Comparison of ENCODE assay signal across 32 cellular contexts in the genomic region with DNA sequence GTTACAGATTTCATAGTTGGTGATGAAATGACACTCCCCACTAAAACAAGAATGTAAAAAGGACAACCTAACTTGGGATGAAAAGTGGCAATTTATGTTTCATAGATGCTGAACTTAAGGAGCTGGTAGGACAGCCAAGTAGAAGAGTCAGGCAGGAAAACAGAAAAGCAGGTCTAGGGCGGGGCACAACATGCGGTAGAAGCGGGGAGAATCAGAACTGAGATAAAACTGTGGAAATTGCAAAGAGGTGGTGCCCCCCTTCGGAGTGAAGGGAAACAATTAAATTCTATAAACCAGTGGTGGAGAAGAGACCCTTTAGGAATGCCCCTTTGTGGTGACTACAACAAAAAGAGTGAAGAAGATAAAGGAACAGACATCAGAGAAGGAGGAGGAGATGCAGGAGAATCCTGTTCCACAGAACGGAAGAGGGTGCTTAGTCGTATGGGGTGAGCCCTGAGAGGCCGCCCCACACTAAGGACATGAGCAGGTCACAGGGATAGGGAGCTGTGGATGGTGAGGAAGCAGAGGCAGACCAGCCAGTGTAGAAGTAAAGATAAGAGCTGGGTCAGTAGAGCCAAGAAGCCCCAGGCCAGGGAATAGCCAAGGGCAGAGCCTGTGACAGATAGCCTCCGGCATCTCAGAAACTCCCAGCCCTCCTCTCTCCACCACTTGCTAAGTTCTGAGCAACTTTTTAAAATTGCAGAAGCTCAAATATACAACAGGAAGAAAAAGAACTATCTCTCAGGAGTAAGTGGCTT.
A peak's percentile ranks its signal among the peaks of the same experiment; 100 is the strongest.
DNase-seq lines count a peak whose midpoint lies in the region; ATAC-seq lines count a peak whose summit lies in the region.
"Had no signal": no experiment of that assay in that cellular context is flagged by ENCODE, and none has a peak within 500 bp of the region (broad histone marks: within the 10 kb centered on the region; RNA-seq: fewer than 3 reads in every experiment).

No MANE protein-coding gene starts in this region.

- H4K12ac ChIP-seq in trophoblast cell (ENCODE audit: low read depth, low read length): no peak overlapping the region

- H3K36me3 Mint-ChIP-seq in T-helper 2 cell treated with Interferon-gamma antibody and Interleukin-4, amounts not matched to agents 5 μg/mL and 100 μg/mL, for 36 hours (ENCODE audit: low read depth): peaks cover 48% of the 10 kb centered on the region
- H3K36me3 Mint-ChIP-seq in activated naive CD8-positive, alpha-beta T cell: peaks cover 21% of the 10 kb centered on the region
- H3K36me3 Mint-ChIP-seq in activated naive CD8-positive, alpha-beta T cell treated with anti-CD3 and anti-CD28 coated beads, Interleukin-2, amount 50 U/mL, for 24 hours (ENCODE audit: low read depth): peaks cover 21% of the 10 kb centered on the region
- H3K36me3 Mint-ChIP-seq in activated naive CD8-positive, alpha-beta T cell treated with anti-CD3 and anti-CD28 coated beads, Interleukin-2, amount 10 ng/mL, durations not matched to agents 7 days and 5 days: peaks cover 35% of the 10 kb centered on the region

- H3K9me3 Mint-ChIP-seq in T-helper 2 cell treated with Interferon-gamma antibody and Interleukin-4, amounts not matched to agents 5 μg/mL and 100 μg/mL, for 36 hours: peaks cover 19% of the 10 kb centered on the region
- no peaks in the 10 kb centered on the region for H3K9me3 Mint-ChIP-seq in activated naive CD8-positive, alpha-beta T cell (ENCODE audit: low read depth)
- H3K9me3 Mint-ChIP-seq in activated naive CD8-positive, alpha-beta T cell treated with anti-CD3 and anti-CD28 coated beads, Interleukin-2, amount 50 U/mL, for 24 hours: peaks cover 21% of the 10 kb centered on the region
- H3K9me3 Mint-ChIP-seq in activated naive CD8-positive, alpha-beta T cell treated with anti-CD3 and anti-CD28 coated beads, Interleukin-2, amount 10 ng/mL, durations not matched to agents 7 days and 5 days: peaks cover 11% of the 10 kb centered on the region

- no peaks in the 10 kb centered on the region for H3K9me3 ChIP-seq in trophoblast cell (ENCODE audit: insufficient read depth, low read depth, low read length)
- H3K9me3 ChIP-seq: Peyer's patch, testis had no signal

- H3K4me1 ChIP-seq in trophoblast cell (ENCODE audit: control insufficient read depth in 1 of 2, insufficient read depth in 2 of 2, low read length in 2 of 2): peaks cover 7 to 12% of the 10 kb centered on the region in 2 experiments
- H3K4me1 ChIP-seq: ascending aorta, foreskin keratinocyte, right atrium auricular region, testis had no signal

- peak overlapping the region; percentile 37 for H3K4me3 Mint-ChIP-seq in T-helper 2 cell treated with Interferon-gamma antibody and Interleukin-4, amounts not matched to agents 5 μg/mL and 100 μg/mL, for 36 hours
- no peak overlapping the region for H3K4me3 Mint-ChIP-seq in activated naive CD8-positive, alpha-beta T cell
- no peak overlapping the region for H3K4me3 Mint-ChIP-seq in activated naive CD8-positive, alpha-beta T cell treated with anti-CD3 and anti-CD28 coated beads, Interleukin-2, amount 50 U/mL, for 24 hours
- peak overlapping the region; percentile 5 for H3K4me3 Mint-ChIP-seq in activated naive CD8-positive, alpha-beta T cell treated with anti-CD3 and anti-CD28 coated beads, Interleukin-2, amount 10 ng/mL, durations not matched to agents 7 days and 5 days
- H3K4me3 Mint-ChIP-seq: memory B cell had no signal

- POLR2A ChIA-PET in activated naive CD8-positive, alpha-beta T cell treated with anti-CD3 and anti-CD28 coated beads, Interleukin-2, amount 10 ng/mL, durations not matched to agents 7 days and 5 days (lab: Charles Lee): interaction anchor here (1.6 kb wide), 1 partner anchor 28 kb away, joined by 5 read pairs; no protein-coding TSS in a partner anchor

- no peaks in the 10 kb centered on the region for H3K27me3 ChIP-seq in trophoblast cell (ENCODE audit: insufficient read depth, low read length)
- H3K27me3 ChIP-seq: ascending aorta, cardiac muscle cell, esophagus squamous epithelium, foreskin keratinocyte, Peyer's patch, right atrium auricular region, testis had no signal

- peak overlapping the region; percentile 10 for H3K27ac ChIP-seq in trophoblast cell (ENCODE audit: low read depth, low read length)
- H3K27ac ChIP-seq: ascending aorta, C4-2B, cardiac muscle cell, foreskin keratinocyte, GM23248, left lung, Peyer's patch, right atrium auricular region, testis, WERI-Rb-1 had no signal

- H2BK120ac ChIP-seq in trophoblast cell (ENCODE audit: insufficient read depth, low read length, poor library complexity): peak overlapping the region; percentile 46

- H3K4me2 ChIP-seq in trophoblast cell (ENCODE audit: low read length): no peak overlapping the region

- peak overlapping the region; percentile 54 for H2BK12ac ChIP-seq in trophoblast cell (ENCODE audit: low read length)

- H3K18ac ChIP-seq in trophoblast cell (ENCODE audit: low read length): no peak overlapping the region

- peak overlapping the region; percentile 51 for H4K8ac ChIP-seq in trophoblast cell (ENCODE audit: low read depth, low read length)

- no CpG with 5 or more reads among the region's 8 CpGs for WGBS in trophoblast cell (ENCODE audit: extremely low coverage, insufficient coverage, insufficient read length)

- no peak for ATAC-seq in activated naive CD8-positive, alpha-beta T cell treated with anti-CD3 and anti-CD28 coated beads, Interleukin-2, amount 50 U/mL, for 24 hours
- ATAC-seq in activated naive CD8-positive, alpha-beta T cell treated with anti-CD3 and anti-CD28 coated beads, Interleukin-2, amount 10 ng/mL, durations not matched to agents 7 days and 5 days (ENCODE audit: low read depth): no peak
- ATAC-seq: foreskin keratinocyte, left lung had no signal

- peak overlapping the region; percentile 22 for H3K27ac Mint-ChIP-seq in T-helper 2 cell treated with Interferon-gamma antibody and Interleukin-4, amounts not matched to agents 5 μg/mL and 100 μg/mL, for 36 hours
- peak overlapping the region; percentile 94 for H3K27ac Mint-ChIP-seq in activated naive CD8-positive, alpha-beta T cell
- H3K27ac Mint-ChIP-seq in activated naive CD8-positive, alpha-beta T cell treated with anti-CD3 and anti-CD28 coated beads, Interleukin-2, amount 50 U/mL, for 24 hours: no peak overlapping the region
- H3K27ac Mint-ChIP-seq in activated naive CD8-positive, alpha-beta T cell treated with anti-CD3 and anti-CD28 coated beads, Interleukin-2, amount 10 ng/mL, durations not matched to agents 7 days and 5 days: peak overlapping the region; percentile 30
- H3K27ac Mint-ChIP-seq: memory B cell had no signal

- H3K9ac ChIP-seq in trophoblast cell (ENCODE audit: low read length): no peak overlapping the region
- H3K9ac ChIP-seq: GM23248 had no signal

- peaks cover 57% of the 10 kb centered on the region for H3K4me1 Mint-ChIP-seq in T-helper 2 cell treated with Interferon-gamma antibody and Interleukin-4, amounts not matched to agents 5 μg/mL and 100 μg/mL, for 36 hours (ENCODE audit: low read depth)
- peaks cover 80% of the 10 kb centered on the region for H3K4me1 Mint-ChIP-seq in activated naive CD8-positive, alpha-beta T cell (ENCODE audit: low read depth)
- peaks cover 47% of the 10 kb centered on the region for H3K4me1 Mint-ChIP-seq in activated naive CD8-positive, alpha-beta T cell treated with anti-CD3 and anti-CD28 coated beads, Interleukin-2, amount 50 U/mL, for 24 hours
- peaks cover 45% of the 10 kb centered on the region for H3K4me1 Mint-ChIP-seq in activated naive CD8-positive, alpha-beta T cell treated with anti-CD3 and anti-CD28 coated beads, Interleukin-2, amount 10 ng/mL, durations not matched to agents 7 days and 5 days

- H3K27me3 Mint-ChIP-seq in T-helper 2 cell treated with Interferon-gamma antibody and Interleukin-4, amounts not matched to agents 5 μg/mL and 100 μg/mL, for 36 hours (ENCODE audit: low read depth): no peaks in the 10 kb centered on the region
- H3K27me3 Mint-ChIP-seq in activated naive CD8-positive, alpha-beta T cell: no peaks in the 10 kb centered on the region
- no peaks in the 10 kb centered on the region for H3K27me3 Mint-ChIP-seq in activated naive CD8-positive, alpha-beta T cell treated with anti-CD3 and anti-CD28 coated beads, Interleukin-2, amount 50 U/mL, for 24 hours
- no peaks in the 10 kb centered on the region for H3K27me3 Mint-ChIP-seq in activated naive CD8-positive, alpha-beta T cell treated with anti-CD3 and anti-CD28 coated beads, Interleukin-2, amount 10 ng/mL, durations not matched to agents 7 days and 5 days
- H3K27me3 Mint-ChIP-seq: memory B cell had no signal

- H3K36me3 ChIP-seq in trophoblast cell (ENCODE audit: control insufficient read depth in 1 of 2, insufficient read depth in 2 of 2, low read length in 2 of 2): peaks cover 0 to 5% of the 10 kb centered on the region in 2 experiments
- H3K36me3 ChIP-seq: cardiac muscle cell, left lung, right atrium auricular region had no signal

- no peak overlapping the region for H3K14ac ChIP-seq in trophoblast cell (ENCODE audit: low read length)

- H3K4me3 ChIP-seq in trophoblast cell (ENCODE audit: low read depth, low read length): no peak overlapping the region
- H3K4me3 ChIP-seq: ascending aorta, cardiac muscle cell, esophagus squamous epithelium, GM23248, left lung, Peyer's patch, right atrium auricular region, testis had no signal

- DNase-seq in T-helper 2 cell treated with Interferon-gamma antibody and Interleukin-4, amounts not matched to agents 5 μg/mL and 100 μg/mL, for 36 hours (ENCODE audit: low spot score): no peak
- DNase-seq in T-helper 2 cell: no peak
- DNase-seq in activated naive CD8-positive, alpha-beta T cell treated with anti-CD3 and anti-CD28 coated beads, Interleukin-2, amount 50 U/mL, for 24 hours: no peak
- no peak for DNase-seq in activated naive CD8-positive, alpha-beta T cell treated with anti-CD3 and anti-CD28 coated beads, Interleukin-2, amount 10 ng/mL, durations not matched to agents 7 days and 5 days
- DNase-seq in trophoblast cell: peak; percentile 87 to 92
- no peak for DNase-seq in cerebellar nuclear complex (lab: John Stamatoyannopoulos, UW)
- DNase-seq in stimulated activated CD4-positive, alpha-beta T cell treated with anti-CD3 and anti-CD28 coated beads, Interleukin-15, amount 100 ng/mL, for 24 hours: no peak
- DNase-seq: 8988T; DMS 273 treated with DMSO at 0.1 percent for 48 hours; esophagus squamous epithelium; foreskin keratinocyte; GM23248; head of caudate nucleus; islet precursor cell; left lung; NCI-H146; NCI-H446; NCI-H748 treated with DMSO at 0.1 percent for 48 hours; Peyer's patch; posterior cingulate gyrus; SHP77; small intestine; stimulated activated naive CD4-positive, alpha-beta T cell treated with Interleukin-2 at 50 U/mL for 16 hours; T1000; testis; WERI-Rb-1 had no signal

- H2AK5ac ChIP-seq in trophoblast cell (ENCODE audit: low read length): no peak overlapping the region

- H3K4ac ChIP-seq in trophoblast cell (ENCODE audit: low read depth, low read length): peak overlapping the region; percentile 75

- H2AFZ ChIP-seq in trophoblast cell (ENCODE audit: insufficient read depth, low read length, poor library complexity): no peak overlapping the region
- H2AFZ ChIP-seq: GM23248 had no signal

- H2BK5ac ChIP-seq in trophoblast cell (ENCODE audit: low read depth, low read length, poor library complexity): no peak overlapping the region

- peak overlapping the region; percentile 28 for H4K91ac ChIP-seq in trophoblast cell (ENCODE audit: low read depth, low read length)

- H3K79me2 ChIP-seq in trophoblast cell (ENCODE audit: control insufficient read depth, insufficient read depth, low read length, poor library complexity): peaks cover 5% of the 10 kb centered on the region

- H3K23ac ChIP-seq in trophoblast cell (ENCODE audit: low read length): no peak overlapping the region

- peaks cover 15% of the 10 kb centered on the region for H3K79me1 ChIP-seq in trophoblast cell (ENCODE audit: low read length)

Comparison
In these comparisons a context has a peak if more than half of its experiments do, and no peak if none do; other contexts are left out.
1. H3K4me3 Mint-ChIP-seq: peak in T-helper 2 cell treated with Interferon-gamma antibody and Interleukin-4, amounts not matched to agents 5 μg/mL and 100 μg/mL, for 36 hours (single experiment) and activated naive CD8-positive, alpha-beta T cell treated with anti-CD3 and anti-CD28 coated beads, Interleukin-2, amount 10 ng/mL, durations not matched to agents 7 days and 5 days (single experiment); none in activated naive CD8-positive, alpha-beta T cell (single experiment) and activated naive CD8-positive, alpha-beta T cell treated with anti-CD3 and anti-CD28 coated beads, Interleukin-2, amount 50 U/mL, for 24 hours (single experiment).
2. DNase-seq: peak in trophoblast cell (2 of 2); none in T-helper 2 cell treated with Interferon-gamma antibody and Interleukin-4, amounts not matched to agents 5 μg/mL and 100 μg/mL, for 36 hours (single experiment), T-helper 2 cell (0 of 5), activated naive CD8-positive, alpha-beta T cell treated with anti-CD3 and anti-CD28 coated beads, Interleukin-2, amount 50 U/mL, for 24 hours (single experiment), activated naive CD8-positive, alpha-beta T cell treated with anti-CD3 and anti-CD28 coated beads, Interleukin-2, amount 10 ng/mL, durations not matched to agents 7 days and 5 days (single experiment), cerebellar nuclear complex (0 of 2) and stimulated activated CD4-positive, alpha-beta T cell treated with anti-CD3 and anti-CD28 coated beads, Interleukin-15, amount 100 ng/mL, for 24 hours (single experiment).